Comparison of ENCODE assay signal across 12 cellular contexts in genomic region chr6:89999995-90000825, GRCh38.
A peak's percentile ranks its signal among the peaks of the same experiment; 100 is the strongest.
DNase-seq lines count a peak whose midpoint lies in the region; ATAC-seq and TF ChIP-seq lines count a peak whose summit lies in the region.
"Had no signal": no experiment of that assay in that cellular context is flagged by ENCODE, and none has a peak within 500 bp of the region (broad histone marks: within the 10 kb centered on the region; RNA-seq: fewer than 3 reads in every experiment).

No MANE protein-coding gene starts in this region.

- TF ChIP-seq CTCF in CD8-positive, alpha-beta T cell (IDR thresholded peaks at IDR 0.05): no peak
- no peak for TF ChIP-seq CTCF in sigmoid colon (IDR thresholded peaks at IDR 0.05)

- H3K4me1 ChIP-seq in CD8-positive, alpha-beta T cell (ENCODE audit: insufficient read depth, low read length): peaks cover 6% of the 10 kb centered on the region
- H3K4me1 ChIP-seq in right cardiac atrium (ENCODE audit: control insufficient read depth, insufficient read depth, low read length) (peaks cover 6% of the 10 kb centered on the region), sigmoid colon (peaks cover 0 to 31% (median 7%) of the 10 kb centered on the region in 4 donors)

- no peaks in the 10 kb centered on the region for H3K27me3 ChIP-seq in CD8-positive, alpha-beta T cell (ENCODE audit: insufficient read depth, low read length)
- H3K27me3 ChIP-seq in right cardiac atrium (ENCODE audit: control insufficient read depth, insufficient read depth) (no peaks in the 10 kb centered on the region), sigmoid colon (no peaks in the 10 kb centered on the region)
- H3K27me3 ChIP-seq: BLaER1 treated with 17β-estradiol and CSF1 and Interleukin-3, amounts not matched to agents 10 nM and 100 nM; body of pancreas had no signal

- TF ChIP-seq EP300 in sigmoid colon (IDR thresholded peaks at IDR 0.05): no peak

- intact Hi-C loops in CD8-positive, alpha-beta T cell (cut with DNase I, micrococcal nuclease): loop anchor here in 1 of 2 experiments (1.0 kb wide), 1 partner anchor 9 kb away; no protein-coding TSS in a partner anchor
- intact Hi-C loops in right cardiac atrium (cut with DNase I) (no loop called here), sigmoid colon (cut with DNase I) (no loop called here), posterior vena cava (cut with DNase I) (no loop called here)

- POLR2A ChIA-PET in CD8-positive, alpha-beta T cell (lab: Charles Lee): no interaction called here
- POLR2A ChIA-PET in activated CD8-positive, alpha-beta T cell treated with anti-CD3 and anti-CD28 coated beads, Interleukin-2, amount 10 ng/mL, durations not matched to agents 7 days and 5 days (lab: Charles Lee): interaction anchor here (0.6 kb wide), 1 partner anchor 31 kb away, joined by 3 read pairs; no protein-coding TSS in a partner anchor

- H3K4me3 ChIP-seq in CD8-positive, alpha-beta T cell (ENCODE audit: low read depth, low read length): no peak overlapping the region
- no peak overlapping the region for H3K4me3 ChIP-seq in right cardiac atrium (ENCODE audit: low read length)
- H3K4me3 ChIP-seq in sigmoid colon: no peak overlapping the region
- H3K4me3 ChIP-seq: BLaER1 treated with 17β-estradiol and CSF1 and Interleukin-3, amounts not matched to agents 10 nM and 100 nM; body of pancreas had no signal

- peaks cover 36% of the 10 kb centered on the region for H3K36me3 Mint-ChIP-seq in CD8-positive, alpha-beta T cell
- H3K36me3 Mint-ChIP-seq in activated CD8-positive, alpha-beta T cell treated with anti-CD3 and anti-CD28 coated beads, Interleukin-2, amount 10 ng/mL, durations not matched to agents 7 days and 5 days (ENCODE audit: low read depth): peaks cover 37% of the 10 kb centered on the region

- peak overlapping the region; percentile 75 for H3K27ac Mint-ChIP-seq in CD8-positive, alpha-beta T cell
- H3K27ac Mint-ChIP-seq in activated CD8-positive, alpha-beta T cell treated with anti-CD3 and anti-CD28 coated beads, Interleukin-2, amount 10 ng/mL, durations not matched to agents 7 days and 5 days: no peak overlapping the region
- H3K27ac Mint-ChIP-seq: T-helper 1 cell treated with Interleukin-12 subunit alpha and Interleukin-12 subunit beta and Interleukin-4 antibody, amounts not matched to agents 30 μg/mL and 1 μg/mL, for 36 hours had no signal

- TF ChIP-seq POLR2A in sigmoid colon (IDR thresholded peaks at IDR 0.05): no peak

- no peak overlapping the region for H3K4me3 Mint-ChIP-seq in CD8-positive, alpha-beta T cell
- H3K4me3 Mint-ChIP-seq in activated CD8-positive, alpha-beta T cell treated with anti-CD3 and anti-CD28 coated beads, Interleukin-2, amount 10 ng/mL, durations not matched to agents 7 days and 5 days: no peak overlapping the region
- H3K4me3 Mint-ChIP-seq: T-helper 1 cell treated with Interleukin-12 subunit alpha and Interleukin-12 subunit beta and Interleukin-4 antibody, amounts not matched to agents 30 μg/mL and 1 μg/mL, for 36 hours had no signal

- H3K4me1 Mint-ChIP-seq in CD8-positive, alpha-beta T cell (ENCODE audit: low read depth): peaks cover 33% of the 10 kb centered on the region
- H3K4me1 Mint-ChIP-seq in activated CD8-positive, alpha-beta T cell treated with anti-CD3 and anti-CD28 coated beads, Interleukin-2, amount 10 ng/mL, durations not matched to agents 7 days and 5 days (ENCODE audit: low read depth): peaks cover 9% of the 10 kb centered on the region

- DNase-seq in CD8-positive, alpha-beta T cell: no peak
- DNase-seq in M059J (ENCODE audit: low read depth) (peak; percentile 12), right cardiac atrium (no peak), sigmoid colon (no peak), posterior vena cava (ENCODE audit: low spot score) (no peak)
- no peak for DNase-seq in activated CD8-positive, alpha-beta T cell treated with anti-CD3 and anti-CD28 coated beads, Interleukin-2, amount 10 ng/mL, durations not matched to agents 7 days and 5 days
- DNase-seq: body of pancreas; effector memory CD4-positive, alpha-beta T cell had no signal

- CTCF ChIA-PET in CD8-positive, alpha-beta T cell (lab: Charles Lee): interaction anchor here (0.7 to 2.0 kb wide), 4 partner anchors 9 to 60 kb away, joined by 3 to 5 read pairs (median 4); no protein-coding TSS in a partner anchor
- CTCF ChIA-PET in activated CD8-positive, alpha-beta T cell treated with anti-CD3 and anti-CD28 coated beads, Interleukin-2, amount 10 ng/mL, durations not matched to agents 7 days and 5 days (lab: Charles Lee): interaction anchor here (0.7 to 2.1 kb wide), 5 partner anchors 8 to 74 kb away, joined by 3 to 5 read pairs (median 3); no protein-coding TSS in a partner anchor

- peaks cover 15% of the 10 kb centered on the region for H3K36me3 ChIP-seq in CD8-positive, alpha-beta T cell (ENCODE audit: insufficient read depth, low read length)
- H3K36me3 ChIP-seq in sigmoid colon: no peaks in the 10 kb centered on the region

- no peak overlapping the region for H3K27ac ChIP-seq in CD8-positive, alpha-beta T cell (ENCODE audit: low read depth, low read length)
- H3K27ac ChIP-seq in right cardiac atrium (ENCODE audit: low read length): no peak overlapping the region
- H3K27ac ChIP-seq in sigmoid colon: peak overlapping the region in 1 of 4 donors; percentile 39

- ATAC-seq in CD8-positive, alpha-beta T cell: no peak
- ATAC-seq in activated CD8-positive, alpha-beta T cell treated with anti-CD3 and anti-CD28 coated beads, Interleukin-2, amount 10 ng/mL, durations not matched to agents 7 days and 5 days: peak; percentile 38
- ATAC-seq in right cardiac atrium (peak; percentile 40 to 54), GM19452 (IDR thresholded peaks at IDR 0.05; ENCODE audit: unreplicated experiment) (no peak)
- ATAC-seq: sciatic nerve had no signal

- no peaks in the 10 kb centered on the region for H3K9me3 Mint-ChIP-seq in CD8-positive, alpha-beta T cell
- H3K9me3 Mint-ChIP-seq in activated CD8-positive, alpha-beta T cell treated with anti-CD3 and anti-CD28 coated beads, Interleukin-2, amount 10 ng/mL, durations not matched to agents 7 days and 5 days (ENCODE audit: insufficient read depth): no peaks in the 10 kb centered on the region
- H3K9me3 Mint-ChIP-seq: T-helper 1 cell treated with Interleukin-12 subunit alpha and Interleukin-12 subunit beta and Interleukin-4 antibody, amounts not matched to agents 30 μg/mL and 1 μg/mL, for 36 hours had no signal

- WGBS in right cardiac atrium: 75% methylated on average over 8 of the region's 8 CpGs
- 91 to 92% methylated on average over 8 of the region's 8 CpGs for WGBS in sigmoid colon, 2 donors

- H3K9me3 ChIP-seq in CD8-positive, alpha-beta T cell (ENCODE audit: low read length): no peaks in the 10 kb centered on the region
- H3K9me3 ChIP-seq in right cardiac atrium (ENCODE audit: control insufficient read depth, low read length) (no peaks in the 10 kb centered on the region), sigmoid colon (no peaks in the 10 kb centered on the region)
- H3K9me3 ChIP-seq: BLaER1 treated with 17β-estradiol and CSF1 and Interleukin-3, amounts not matched to agents 10 nM and 100 nM; body of pancreas had no signal

- H3K27me3 Mint-ChIP-seq in CD8-positive, alpha-beta T cell (ENCODE audit: low read depth): no peaks in the 10 kb centered on the region
- no peaks in the 10 kb centered on the region for H3K27me3 Mint-ChIP-seq in activated CD8-positive, alpha-beta T cell treated with anti-CD3 and anti-CD28 coated beads, Interleukin-2, amount 10 ng/mL, durations not matched to agents 7 days and 5 days (ENCODE audit: low read depth)

Comparison
In these comparisons a context has a peak if more than half of its experiments do, and no peak if none do; other contexts are left out.
1. ATAC-seq: peak in activated CD8-positive, alpha-beta T cell treated with anti-CD3 and anti-CD28 coated beads, Interleukin-2, amount 10 ng/mL, durations not matched to agents 7 days and 5 days (single experiment) and right cardiac atrium (2 of 2); none in CD8-positive, alpha-beta T cell (single experiment) and GM19452 (single experiment).